In genomic region chr3:128616516-128617269, GRCh38 we compare ENCODE assay signal across 1 cellular context.
TF ChIP-seq lines count a peak whose summit lies in the region.

No MANE protein-coding gene starts in this region.

TF ChIP-seq in GM12878, 131 proteins besides CTCF, POLR2A, EP300 and RAD21 (continued from another document):
- TF ChIP-seq, protein P1, sequence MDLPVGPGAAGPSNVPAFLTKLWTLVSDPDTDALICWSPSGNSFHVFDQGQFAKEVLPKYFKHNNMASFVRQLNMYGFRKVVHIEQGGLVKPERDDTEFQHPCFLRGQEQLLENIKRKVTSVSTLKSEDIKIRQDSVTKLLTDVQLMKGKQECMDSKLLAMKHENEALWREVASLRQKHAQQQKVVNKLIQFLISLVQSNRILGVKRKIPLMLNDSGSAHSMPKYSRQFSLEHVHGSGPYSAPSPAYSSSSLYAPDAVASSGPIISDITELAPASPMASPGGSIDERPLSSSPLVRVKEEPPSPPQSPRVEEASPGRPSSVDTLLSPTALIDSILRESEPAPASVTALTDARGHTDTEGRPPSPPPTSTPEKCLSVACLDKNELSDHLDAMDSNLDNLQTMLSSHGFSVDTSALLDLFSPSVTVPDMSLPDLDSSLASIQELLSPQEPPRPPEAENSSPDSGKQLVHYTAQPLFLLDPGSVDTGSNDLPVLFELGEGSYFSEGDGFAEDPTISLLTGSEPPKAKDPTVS (IDR thresholded peaks at IDR 0.05; ENCODE audit: low read depth, low read length) = no peak
- no peak for TF ChIP-seq IKZF1 (conservative IDR thresholded peaks at IDR 0.05)
- TF ChIP-seq CEBPB (IDR thresholded peaks at IDR 0.05; ENCODE audit: borderline replicate concordance in 1 of 2, low read depth in 2 of 2, low read length in 2 of 2) = no peak
- no peak for TF ChIP-seq SREBF2 (IDR thresholded peaks at IDR 0.05; ENCODE audit: low read length)
- TF ChIP-seq TCF7 (IDR thresholded peaks at IDR 0.05; ENCODE audit: borderline replicate concordance) = no peak
- TF ChIP-seq, protein P2, sequence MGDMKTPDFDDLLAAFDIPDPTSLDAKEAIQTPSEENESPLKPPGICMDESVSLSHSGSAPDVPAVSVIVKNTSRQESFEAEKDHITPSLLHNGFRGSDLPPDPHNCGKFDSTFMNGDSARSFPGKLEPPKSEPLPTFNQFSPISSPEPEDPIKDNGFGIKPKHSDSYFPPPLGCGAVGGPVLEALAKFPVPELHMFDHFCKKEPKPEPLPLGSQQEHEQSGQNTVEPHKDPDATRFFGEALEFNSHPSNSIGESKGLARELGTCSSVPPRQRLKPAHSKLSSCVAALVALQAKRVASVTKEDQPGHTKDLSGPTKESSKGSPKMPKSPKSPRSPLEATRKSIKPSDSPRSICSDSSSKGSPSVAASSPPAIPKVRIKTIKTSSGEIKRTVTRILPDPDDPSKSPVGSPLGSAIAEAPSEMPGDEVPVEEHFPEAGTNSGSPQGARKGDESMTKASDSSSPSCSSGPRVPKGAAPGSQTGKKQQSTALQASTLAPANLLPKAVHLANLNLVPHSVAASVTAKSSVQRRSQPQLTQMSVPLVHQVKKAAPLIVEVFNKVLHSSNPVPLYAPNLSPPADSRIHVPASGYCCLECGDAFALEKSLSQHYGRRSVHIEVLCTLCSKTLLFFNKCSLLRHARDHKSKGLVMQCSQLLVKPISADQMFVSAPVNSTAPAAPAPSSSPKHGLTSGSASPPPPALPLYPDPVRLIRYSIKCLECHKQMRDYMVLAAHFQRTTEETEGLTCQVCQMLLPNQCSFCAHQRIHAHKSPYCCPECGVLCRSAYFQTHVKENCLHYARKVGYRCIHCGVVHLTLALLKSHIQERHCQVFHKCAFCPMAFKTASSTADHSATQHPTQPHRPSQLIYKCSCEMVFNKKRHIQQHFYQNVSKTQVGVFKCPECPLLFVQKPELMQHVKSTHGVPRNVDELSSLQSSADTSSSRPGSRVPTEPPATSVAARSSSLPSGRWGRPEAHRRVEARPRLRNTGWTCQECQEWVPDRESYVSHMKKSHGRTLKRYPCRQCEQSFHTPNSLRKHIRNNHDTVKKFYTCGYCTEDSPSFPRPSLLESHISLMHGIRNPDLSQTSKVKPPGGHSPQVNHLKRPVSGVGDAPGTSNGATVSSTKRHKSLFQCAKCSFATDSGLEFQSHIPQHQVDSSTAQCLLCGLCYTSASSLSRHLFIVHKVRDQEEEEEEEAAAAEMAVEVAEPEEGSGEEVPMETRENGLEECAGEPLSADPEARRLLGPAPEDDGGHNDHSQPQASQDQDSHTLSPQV (IDR thresholded peaks at IDR 0.05) = no peak
- TF ChIP-seq NR2C2 (IDR thresholded peaks at IDR 0.05; ENCODE audit: borderline replicate concordance, control insufficient read depth, insufficient read length, low read depth) = no peak
- no peak for TF ChIP-seq BCL11A (IDR thresholded peaks at IDR 0.05; ENCODE audit: low read depth, low read length)
- no peak for TF ChIP-seq MYB (IDR thresholded peaks at IDR 0.05; ENCODE audit: borderline replicate concordance, low read depth, low read length)
- TF ChIP-seq IRF4 (IDR thresholded peaks at IDR 0.05; ENCODE audit: low read depth, low read length) = no peak
